Comparison of ENCODE assay signal across 8 cellular contexts in the genomic region with DNA sequence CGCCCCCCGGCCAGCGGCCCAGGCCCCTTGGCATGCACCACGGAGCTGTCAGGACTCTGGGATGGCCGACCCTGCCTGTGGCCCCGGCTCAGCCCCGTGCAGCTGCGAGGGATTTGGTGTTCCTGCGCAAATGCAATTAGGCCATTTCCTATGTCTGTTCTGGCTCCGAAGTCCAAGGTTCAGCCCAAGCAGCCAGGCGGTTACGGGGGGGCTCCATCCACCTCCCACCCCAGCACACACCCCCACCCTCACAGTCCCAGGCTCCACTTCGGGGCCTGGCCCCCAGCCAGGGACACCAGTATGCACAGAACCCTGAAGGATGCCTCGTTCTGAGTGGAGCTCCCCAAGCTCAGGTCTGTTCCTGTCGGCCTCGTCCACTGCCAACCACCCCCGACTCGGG.
DNase-seq lines count a peak whose midpoint lies in the region; ATAC-seq and TF ChIP-seq lines count a peak whose summit lies in the region.
"Not testable (repeated sequence)": the region's sequence is repeated elsewhere in the genome, so short reads cannot be mapped to it uniquely, and the experiment has no call there.

No MANE protein-coding gene starts in this region.

- intact Hi-C loops in PC-3 (cut with micrococcal nuclease); heart right ventricle (cut with DNase I); gastrocnemius medialis (cut with DNase I; ENCODE audit: low total_unique reads); aorta (cut with DNase I): not testable (repeated sequence)

- not testable (repeated sequence) for H3K9ac ChIP-seq in GM23248; PC-3 (ENCODE audit: low read length); mesendoderm (ENCODE audit: low read length)

- not testable (repeated sequence) for H3K4ac ChIP-seq in mesendoderm (ENCODE audit: low read depth, low read length)

- not testable (repeated sequence) for H2AK5ac ChIP-seq in mesendoderm (ENCODE audit: low read length)

- H4K8ac ChIP-seq in mesendoderm (ENCODE audit: low read depth, low read length): peak overlapping the region; percentile 39

- CTCF ChIA-PET in PC-3 (lab: Charles Lee): not testable (repeated sequence)

- H3K4me3 ChIP-seq in GM23248; PC-3 (ENCODE audit: low read length); brain microvascular endothelial cell (ENCODE audit: low read depth, low read length); heart right ventricle; mesendoderm (ENCODE audit: low read length); gastrocnemius medialis; aorta (ENCODE audit: low read length in 2 of 2): not testable (repeated sequence)

- not testable (repeated sequence) for ATAC-seq in PC-3; heart right ventricle; gastrocnemius medialis; aorta (ENCODE audit: low FRiP score)

- 35% methylated on average over 6 of the region's 18 CpGs; no CpG with 5 or more reads in 1 of the 2 experiments for WGBS in GM23248 (ENCODE audit: low coverage in 1 of 2, low lambda C conversion rate in 2 of 2, missing lambda C conversion rate in 2 of 2), 2 experiments
- WGBS in heart right ventricle, 2 donors: 49 to 64% methylated on average over 4 of the region's 18 CpGs
- WGBS in mesendoderm (ENCODE audit: extremely low coverage, insufficient coverage, low lambda C conversion rate): no CpG with 5 or more reads among the region's 18 CpGs
- 13 to 27% methylated on average over 4 of the region's 18 CpGs for WGBS in aorta, 2 donors

- not testable (repeated sequence) for H3K9me3 ChIP-seq in GM23248 (ENCODE audit: low read depth); PC-3 (ENCODE audit: low read length); heart right ventricle; gastrocnemius medialis; aorta (ENCODE audit: control insufficient read depth, low read length)

- H3K56ac ChIP-seq in mesendoderm (ENCODE audit: low read length): not testable (repeated sequence)

- H2BK5ac ChIP-seq in mesendoderm (ENCODE audit: low read length): not testable (repeated sequence)

- not testable (repeated sequence) for H4K20me1 ChIP-seq in GM23248 (ENCODE audit: insufficient read depth); PC-3 (ENCODE audit: low read length)

- not testable (repeated sequence) for H2BK120ac ChIP-seq in mesendoderm (ENCODE audit: low read depth, low read length)

- H3K23ac ChIP-seq in mesendoderm (ENCODE audit: low read length): not testable (repeated sequence)

- H3F3A ChIP-seq in GM23248 (ENCODE audit: insufficient read depth); PC-3 (ENCODE audit: low read length, unreplicated experiment): not testable (repeated sequence)

- H3K18ac ChIP-seq in mesendoderm (ENCODE audit: low read length): peak overlapping the region; percentile 61

- not testable (repeated sequence) for H3K79me2 ChIP-seq in GM23248 (ENCODE audit: insufficient read depth); PC-3 (ENCODE audit: low read length); mesendoderm (ENCODE audit: control insufficient read depth, insufficient read depth, low read length)

- DNase-seq in GM23248 (peak; percentile 10), PC-3 (peak; percentile 11), brain microvascular endothelial cell (peak; percentile 9), fibroblast of gingiva (ENCODE audit: low read depth) (peak; percentile 16), heart right ventricle (peak; percentile 34 to 41), mesendoderm (peak; percentile 1), gastrocnemius medialis (peak; percentile 3 to 11), aorta (peak; percentile 48 to 76)

- TF ChIP-seq POLR2A in gastrocnemius medialis (IDR thresholded peaks at IDR 0.05): not testable (repeated sequence)

- not testable (repeated sequence) for H3K27me3 ChIP-seq in GM23248 (replicated peaks; ENCODE audit: insufficient read depth); PC-3 (ENCODE audit: low read length); brain microvascular endothelial cell (replicated peaks); heart right ventricle; mesendoderm (ENCODE audit: insufficient read depth, low read length, poor library complexity); gastrocnemius medialis; aorta (ENCODE audit: control insufficient read depth in 1 of 2, insufficient read depth in 2 of 2, low read length in 1 of 2)

- H3K27ac ChIP-seq in GM23248; brain microvascular endothelial cell; heart right ventricle; mesendoderm (ENCODE audit: low read depth, low read length); gastrocnemius medialis; aorta (ENCODE audit: low read depth in 1 of 2, low read length in 2 of 2): not testable (repeated sequence)
- H3K27ac ChIP-seq in PC-3 (ENCODE audit: low read length): 0 out of 2 replicates have a peak overlapping the region, but pooled peaks have one; percentile 32

- H3K4me1 ChIP-seq in GM23248 (ENCODE audit: insufficient read depth); PC-3 (ENCODE audit: insufficient read depth, low read length); heart right ventricle; mesendoderm (ENCODE audit: control insufficient read depth, low read depth, low read length); gastrocnemius medialis; aorta (ENCODE audit: control insufficient read depth in 1 of 2, insufficient read depth in 2 of 2, low read length in 2 of 2): not testable (repeated sequence)

- not testable (repeated sequence) for H3K79me1 ChIP-seq in mesendoderm (ENCODE audit: low read length)

- not testable (repeated sequence) for H4K5ac ChIP-seq in mesendoderm (ENCODE audit: low read length)

- H2BK15ac ChIP-seq in mesendoderm (replicated peaks; ENCODE audit: low read depth): not testable (repeated sequence)

- POLR2A ChIA-PET in PC-3 (lab: Charles Lee; ENCODE audit: unreplicated experiment): not testable (repeated sequence)

- H3K9me2 ChIP-seq in GM23248 (ENCODE audit: insufficient read depth); PC-3 (replicated peaks; ENCODE audit: low read length): not testable (repeated sequence)

- H3K36me3 ChIP-seq in GM23248 (ENCODE audit: low read depth); PC-3 (ENCODE audit: low read depth, low read length); brain microvascular endothelial cell (replicated peaks); heart right ventricle; mesendoderm (ENCODE audit: control insufficient read depth, insufficient read depth, low read length); gastrocnemius medialis; aorta (ENCODE audit: control insufficient read depth in 1 of 2, insufficient read depth in 2 of 2, low read length in 1 of 2): not testable (repeated sequence)

- TF ChIP-seq CTCF in PC-3 (conservative IDR thresholded peaks at IDR 0.05; ENCODE audit: low read depth, low read length); brain microvascular endothelial cell (IDR thresholded peaks at IDR 0.05; ENCODE audit: low read depth, low read length, missing control alignments); heart right ventricle (IDR thresholded peaks at IDR 0.05); gastrocnemius medialis (IDR thresholded peaks at IDR 0.05 in 4 of 5, conservative IDR thresholded peaks at IDR 0.05 in 1 of 5): not testable (repeated sequence)

- in situ Hi-C loops in GM23248 (cut with MboI); brain microvascular endothelial cell (cut with HindIII; ENCODE audit: low pct_ligation_motif_present, low sequenced_read_pairs); gastrocnemius medialis (cut with MboI; ENCODE audit: low sequenced_read_pairs in 4 of 4): not testable (repeated sequence)

- BruUV-seq in PC-3 (replicated peaks; lab: Mats Ljungman, UMichigan): not testable (repeated sequence)

- H3K4me2 ChIP-seq in GM23248 (ENCODE audit: unreplicated experiment); mesendoderm (ENCODE audit: low read length): not testable (repeated sequence)
- 0 out of 2 replicates have a peak overlapping the region, but pooled peaks have one; percentile 39 for H3K4me2 ChIP-seq in PC-3 (ENCODE audit: low read length)

- H2AFZ ChIP-seq in GM23248; PC-3 (ENCODE audit: low read length): not testable (repeated sequence)

Comparison
In these comparisons a context has a peak if more than half of its experiments do, and no peak if none do; other contexts are left out.
1. DNase-seq: peak in every context shown above with its lines; median percentile 62 in aorta; 38 in heart right ventricle; 16 in fibroblast of gingiva; 11 in PC-3; 10 in GM23248; 9 in brain microvascular endothelial cell; 7 in gastrocnemius medialis; 1 in mesendoderm.